Comparison of ENCODE assay signal across 21 cellular contexts in genomic region chr7:139797607-139798006, GRCh38. TPM values are rescaled to one million over a fixed set of nuclear protein-coding genes. Genes with fewer than 3 reads are reported as not detected.
"Had no signal": no experiment of that assay in that cellular context is flagged by ENCODE, and none has a peak within 500 bp of the region (broad histone marks: within the 10 kb centered on the region; RNA-seq: fewer than 3 reads in every experiment).

No MANE protein-coding gene starts in this region.

- H3K9me3 ChIP-seq: body of pancreas, left lung, ovary, right lobe of liver, testis, upper lobe of left lung had no signal

- H3K4me1 ChIP-seq: body of pancreas, right lobe of liver, testis had no signal

- H3K27ac ChIP-seq: body of pancreas, left lung, ovary, right lobe of liver, testis, upper lobe of left lung had no signal

- DNase-seq: activated CD4-positive, alpha-beta T cell treated with anti-CD3 and anti-CD28 coated beads for 48 hours; activated CD4-positive, CD25-positive, alpha-beta regulatory T cell; activated CD8-positive, alpha-beta memory T cell treated with anti-CD3 and anti-CD28 coated beads, Interleukin-2, amount 50 U/mL, for 48 hours; activated CD8-positive, alpha-beta T cell treated with anti-CD3 and anti-CD28 coated beads, Interleukin-2, amount 10 ng/mL, durations not matched to agents 7 days and 5 days; activated gamma-delta T cell treated with Interleukin-2 at 50 U/mL for 16 hours; kidney; left lung; midbrain; naive thymus-derived CD4-positive, alpha-beta T cell; ovary; right lobe of liver; stimulated activated CD4-positive, alpha-beta T cell treated with anti-CD3 and anti-CD28 coated beads, Interleukin-4, amount 100 ng/mL, for 1 hour; T1000; testis; upper lobe of left lung had no signal

- H3K27ac Mint-ChIP-seq: activated CD8-positive, alpha-beta T cell treated with anti-CD3 and anti-CD28 coated beads, Interleukin-2, amount 10 ng/mL, durations not matched to agents 7 days and 5 days had no signal

- ATAC-seq: activated CD8-positive, alpha-beta T cell treated with anti-CD3 and anti-CD28 coated beads, Interleukin-2, amount 10 ng/mL, durations not matched to agents 7 days and 5 days; activated naive CD4-positive, alpha-beta T cell treated with anti-CD3 and anti-CD28 coated beads, Interleukin-2, amount 50 U/mL, for 72 hours; body of pancreas; left lung; naive thymus-derived CD4-positive, alpha-beta T cell; right lobe of liver had no signal

- H3K36me3 ChIP-seq: left lung, ovary, right lobe of liver, upper lobe of left lung had no signal

- FAIRE-seq: colon, endometrium, kidney had no signal

- H3K27me3 ChIP-seq: body of pancreas, left lung, ovary, right lobe of liver, testis, upper lobe of left lung had no signal

- H3K4me2 ChIP-seq: smooth muscle cell had no signal

- H3K4me3 ChIP-seq: body of pancreas, left lung, ovary, right lobe of liver, smooth muscle cell, testis, upper lobe of left lung had no signal

- H3K4me3 Mint-ChIP-seq: activated CD8-positive, alpha-beta T cell treated with anti-CD3 and anti-CD28 coated beads, Interleukin-2, amount 10 ng/mL, durations not matched to agents 7 days and 5 days had no signal

RNA-seq across cellular contexts. Expression of gene TBXAS1, which starts 31.5 kb away (rescaled TPM):
- total RNA-seq: fibroblast of villous mesenchyme, smooth muscle cell had no signal
